8 cellular contexts compared by ENCODE assay signal in genomic region chr13:92187378-92187989, GRCh38.
DNase-seq lines count a peak whose midpoint lies in the region; ATAC-seq and TF ChIP-seq lines count a peak whose summit lies in the region.

No MANE protein-coding gene starts in this region.

- peak; percentile 89 for TF ChIP-seq CTCF in fibroblast of mammary gland (conservative IDR thresholded peaks at IDR 0.05; ENCODE audit: control insufficient read depth, insufficient read depth, low read depth, low read length)
- peak; percentile 87 for TF ChIP-seq CTCF in progenitor cell of endocrine pancreas (IDR thresholded peaks at IDR 0.05; ENCODE audit: unreplicated experiment)
- TF ChIP-seq CTCF in omental fat pad (IDR thresholded peaks at IDR 0.05) = peak in 1 of 3 donors; percentile 52

- peak; percentile 6 for DNase-seq in stimulated activated CD4-positive, alpha-beta T cell treated with anti-CD3 and anti-CD28 coated beads, Interleukin-15, amount 100 ng/mL, for 24 hours
- no peak for DNase-seq in stimulated activated CD4-positive, alpha-beta T cell treated with anti-CD3 and anti-CD28 coated beads, Interleukin-4, amount 100 ng/mL, for 4 hours
- peak; percentile 81 for DNase-seq in KBM-7
- DNase-seq in SK-MEL-5 (ENCODE audit: low read depth, low spot score) = peak; percentile 62
- DNase-seq in fibroblast of mammary gland (ENCODE audit: low read depth) = peak; percentile 39
- DNase-seq in progenitor cell of endocrine pancreas (ENCODE audit: low spot score, unreplicated experiment) = no peak
- DNase-seq in omental fat pad (ENCODE audit: low spot score) = no peak

- H3K9me3 Mint-ChIP-seq in progenitor cell of endocrine pancreas (ENCODE audit: low read depth) = peaks cover 20% of the 10 kb centered on the region

- peaks cover 4% of the 10 kb centered on the region for H3K4me1 Mint-ChIP-seq in progenitor cell of endocrine pancreas (ENCODE audit: low read depth)

- peak; percentile 82 for ATAC-seq in GM21786 (IDR thresholded peaks at IDR 0.05; ENCODE audit: unreplicated experiment)
- ATAC-seq in omental fat pad (ENCODE audit: low FRiP score) = no peak

- no peak overlapping the region for H3K4me3 Mint-ChIP-seq in progenitor cell of endocrine pancreas (ENCODE audit: low read depth)

- in situ Hi-C loops in KBM-7 (cut with MboI; ENCODE audit: low pct_unique_long_range_greater_than_20kb, low sequenced_read_pairs) (no loop called here), SK-MEL-5 (cut with HindIII; ENCODE audit: low pct_unique_long_range_greater_than_20kb, low sequenced_read_pairs) (no loop called here)

- no peak overlapping the region for H3K4me3 ChIP-seq in fibroblast of mammary gland (ENCODE audit: control insufficient read depth, low read depth, low read length)

- peaks cover 5% of the 10 kb centered on the region for H3K36me3 Mint-ChIP-seq in progenitor cell of endocrine pancreas (ENCODE audit: insufficient read depth)

- H3K27ac Mint-ChIP-seq in progenitor cell of endocrine pancreas = no peak overlapping the region

- no peaks in the 10 kb centered on the region for H3K27me3 Mint-ChIP-seq in progenitor cell of endocrine pancreas

Comparison
In these comparisons a context has a peak if more than half of its experiments do, and no peak if none do; other contexts are left out.
1. DNase-seq: peak in stimulated activated CD4-positive, alpha-beta T cell treated with anti-CD3 and anti-CD28 coated beads, Interleukin-15, amount 100 ng/mL, for 24 hours (single experiment), KBM-7 (single experiment), SK-MEL-5 (single experiment) and fibroblast of mammary gland (single experiment); none in stimulated activated CD4-positive, alpha-beta T cell treated with anti-CD3 and anti-CD28 coated beads, Interleukin-4, amount 100 ng/mL, for 4 hours (0 of 2), progenitor cell of endocrine pancreas (single experiment) and omental fat pad (single experiment).